ENCODE assay signal across 9 cellular contexts in the genomic region with DNA sequence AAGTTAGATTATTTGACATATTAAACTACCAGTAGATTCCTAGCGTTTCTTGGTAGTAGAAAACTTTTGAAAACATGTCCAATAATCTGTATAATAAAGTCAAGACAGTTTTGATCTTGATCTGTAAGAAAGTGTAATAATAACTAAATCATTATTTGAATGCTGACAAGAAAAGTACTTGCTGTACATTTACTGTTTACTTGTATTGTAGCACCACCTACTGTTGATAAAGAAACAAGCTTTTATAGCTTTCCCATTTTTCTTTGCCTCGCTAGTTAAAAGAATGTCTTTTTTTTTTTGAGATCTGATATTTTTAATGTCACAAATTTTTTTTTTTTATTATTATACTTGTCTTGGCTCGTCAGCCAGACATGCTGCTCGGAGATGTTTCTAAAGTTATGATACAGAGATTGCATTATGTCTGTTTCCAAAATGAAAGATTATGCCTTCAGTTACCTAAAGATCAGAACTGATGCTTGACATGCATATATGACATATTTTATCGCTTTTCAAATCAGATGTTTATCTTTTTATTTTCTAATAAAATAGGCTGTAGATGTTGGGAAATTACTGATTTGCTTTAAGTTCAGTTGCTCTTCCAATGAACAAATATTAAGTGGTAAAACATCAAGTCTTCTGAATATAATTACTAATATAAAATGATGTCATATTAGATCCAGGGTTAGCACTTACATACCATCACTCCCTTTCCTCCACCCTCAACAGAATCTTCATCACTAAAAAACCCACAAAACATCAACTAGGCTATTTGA.
DNase-seq lines count a peak whose midpoint lies in the region; ATAC-seq, FAIRE-seq and TF ChIP-seq lines count a peak whose summit lies in the region.
"Had no signal": no experiment of that assay in that cellular context is flagged by ENCODE, and none has a peak within 500 bp of the region (broad histone marks: within the 10 kb centered on the region; RNA-seq: fewer than 3 reads in every experiment).

No MANE protein-coding gene starts in this region.

- H3K4me3 ChIP-seq in breast epithelium (no peak overlapping the region), HepG2 (replicated peaks in 1 of 3; ENCODE audit: insufficient read depth in 1 of 3, low read depth in 2 of 3, low read length in 3 of 3) (no peak overlapping the region)
- H3K4me3 ChIP-seq: BLaER1 had no signal

- no peak overlapping the region for H3K4me2 ChIP-seq in HepG2 (ENCODE audit: low read depth, low read length)
- H3K4me2 ChIP-seq: BLaER1 had no signal

- peak; percentile 60 for ATAC-seq in HepG2
- ATAC-seq in GM19324 (IDR thresholded peaks at IDR 0.05; ENCODE audit: low FRiP score, unreplicated experiment), result no peak

- WGBS in HepG2 (ENCODE audit: low lambda C conversion rate), result 3% methylated on average over 5 of the region's 5 CpGs

- H3K4me1 ChIP-seq in breast epithelium (peaks cover 0 to 17% of the 10 kb centered on the region in 2 donors), HepG2 (ENCODE audit: insufficient read depth, low read length) (peaks cover 16% of the 10 kb centered on the region)
- H3K4me1 ChIP-seq: BLaER1 had no signal

- no peak overlapping the region for H2AFZ ChIP-seq in HepG2 (ENCODE audit: low read length)

- no peaks in the 10 kb centered on the region for H3K79me2 ChIP-seq in HepG2 (ENCODE audit: insufficient read depth, low read length)

- H3K9me3 ChIP-seq in breast epithelium, result no peaks in the 10 kb centered on the region
- no peaks in the 10 kb centered on the region for H3K9me3 ChIP-seq in HepG2 (ENCODE audit: low read length)
- H3K9me3 ChIP-seq: BLaER1 had no signal

- H3K27ac ChIP-seq in breast epithelium (peak overlapping the region; percentile 13 to 87), HepG2 (ENCODE audit: extremely low read length, insufficient read depth, low read length) (no peak overlapping the region)
- H3K27ac ChIP-seq: BLaER1 had no signal

- TF ChIP-seq CTCF in breast epithelium (IDR thresholded peaks at IDR 0.05), result peak in 2 of 3 donors; percentile 51 to 64
- peak; percentile 67 for TF ChIP-seq CTCF in HepG2 (CRISPR knock-in tag; IDR thresholded peaks at IDR 0.05)

- H3K9ac ChIP-seq in HepG2 (ENCODE audit: insufficient read depth, low read depth, low read length), result no peak overlapping the region
- H3K9ac ChIP-seq: BLaER1 had no signal

- TF ChIP-seq EP300 in HepG2 (IDR thresholded peaks at IDR 0.05; ENCODE audit: low read depth in 2 of 2, low read length in 2 of 2) (no peak), HepG2 (CRISPR knock-in tag; IDR thresholded peaks at IDR 0.05; ENCODE audit: borderline replicate concordance) (no peak)

- H3K36me3 ChIP-seq in breast epithelium (no peaks in the 10 kb centered on the region), HepG2 (replicated peaks in 1 of 2; ENCODE audit: control insufficient read depth in 1 of 2, insufficient read depth in 2 of 2, low read length in 2 of 2) (no peaks in the 10 kb centered on the region)
- H3K36me3 ChIP-seq: BLaER1 had no signal

- peak in 2 of 3 experiments; percentile 27 to 72 for DNase-seq in NCI-H1417 (lab: John Stamatoyannopoulos, UW)
- no peak for DNase-seq in NCI-H1417 treated with DMSO at 0.1 percent for 48 hours (lab: John Stamatoyannopoulos, UW)
- DNase-seq in NCI-H2196 treated with DMSO at 0.1 percent for 48 hours (lab: John Stamatoyannopoulos, UW; ENCODE audit: unreplicated experiment), result peak; percentile 26
- no peak for DNase-seq in breast epithelium (ENCODE audit: low spot score in 2 of 2)
- peak; percentile 63 for DNase-seq in HepG2 (ENCODE audit: low spot score)
- DNase-seq in HK-2 (ENCODE audit: unreplicated experiment), result no peak
- DNase-seq in NCI-H524 treated with DMSO at 0.1 percent for 48 hours (lab: John Stamatoyannopoulos, UW), result no peak

- no peak for TF ChIP-seq RAD21 in HepG2 (CRISPR knock-in tag; IDR thresholded peaks at IDR 0.05)

- TF ChIP-seq POLR2A in breast epithelium (IDR thresholded peaks at IDR 0.05) (no peak), HepG2 (IDR thresholded peaks at IDR 0.05; ENCODE audit: insufficient read depth in 1 of 2, low read depth in 2 of 2, low read length in 2 of 2) (no peak)

- in situ Hi-C loops in HepG2 (cut with HindIII; ENCODE audit: extremely low pct_ligation_motif_present, low pct_unique_long_range_greater_than_20kb), result loop anchor here (5.0 to 10.0 kb wide), 3 partner anchors 397 to 955 kb away; no protein-coding TSS in a partner anchor

- H3K27me3 ChIP-seq in breast epithelium, result no peaks in the 10 kb centered on the region
- no peaks in the 10 kb centered on the region for H3K27me3 ChIP-seq in HepG2 (ENCODE audit: control insufficient read depth in 1 of 2, insufficient read depth in 2 of 2, low read length in 2 of 2)
- H3K27me3 ChIP-seq: BLaER1 had no signal

- POLR2A ChIA-PET in HepG2 (lab: Yijun Ruan, JAX), result no interaction called here

- FAIRE-seq in HepG2 (lab: Jason Lieb, UNC), result peak; percentile 68

- intact Hi-C loops in breast epithelium (cut with DNase I; ENCODE audit: low total_unique reads) (no loop called here), HepG2 (cut with micrococcal nuclease; ENCODE audit: unreplicated experiment) (loop anchor here (1.0 kb wide), 5 partner anchors 91 to 959 kb away; no protein-coding TSS in a partner anchor)

- no TSS peak for BruUV-seq in HepG2 (replicated peaks; lab: Mats Ljungman, UMichigan)

- CTCF ChIA-PET in HepG2 (lab: Yijun Ruan, JAX; ENCODE audit: low intra/inter-chr PET ratio, low total read pairs), result interaction anchor here (0.8 to 2.1 kb wide), 5 partner anchors 214 to 959 kb away, joined by 3 to 14 read pairs (median 5); no protein-coding TSS in a partner anchor

- H4K20me1 ChIP-seq in HepG2 (ENCODE audit: insufficient read depth, low read length), result no peaks in the 10 kb centered on the region
- H4K20me1 ChIP-seq: BLaER1 had no signal

TF ChIP-seq in HepG2, 621 proteins besides CTCF, POLR2A, EP300 and RAD21 (continues in another document):
- TF ChIP-seq, protein P1, sequence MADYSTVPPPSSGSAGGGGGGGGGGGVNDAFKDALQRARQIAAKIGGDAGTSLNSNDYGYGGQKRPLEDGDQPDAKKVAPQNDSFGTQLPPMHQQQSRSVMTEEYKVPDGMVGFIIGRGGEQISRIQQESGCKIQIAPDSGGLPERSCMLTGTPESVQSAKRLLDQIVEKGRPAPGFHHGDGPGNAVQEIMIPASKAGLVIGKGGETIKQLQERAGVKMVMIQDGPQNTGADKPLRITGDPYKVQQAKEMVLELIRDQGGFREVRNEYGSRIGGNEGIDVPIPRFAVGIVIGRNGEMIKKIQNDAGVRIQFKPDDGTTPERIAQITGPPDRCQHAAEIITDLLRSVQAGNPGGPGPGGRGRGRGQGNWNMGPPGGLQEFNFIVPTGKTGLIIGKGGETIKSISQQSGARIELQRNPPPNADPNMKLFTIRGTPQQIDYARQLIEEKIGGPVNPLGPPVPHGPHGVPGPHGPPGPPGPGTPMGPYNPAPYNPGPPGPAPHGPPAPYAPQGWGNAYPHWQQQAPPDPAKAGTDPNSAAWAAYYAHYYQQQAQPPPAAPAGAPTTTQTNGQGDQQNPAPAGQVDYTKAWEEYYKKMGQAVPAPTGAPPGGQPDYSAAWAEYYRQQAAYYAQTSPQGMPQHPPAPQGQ (CRISPR knock-in tag; IDR thresholded peaks at IDR 0.05; ENCODE audit: borderline replicate concordance), result no peak
- TF ChIP-seq, protein P2, sequence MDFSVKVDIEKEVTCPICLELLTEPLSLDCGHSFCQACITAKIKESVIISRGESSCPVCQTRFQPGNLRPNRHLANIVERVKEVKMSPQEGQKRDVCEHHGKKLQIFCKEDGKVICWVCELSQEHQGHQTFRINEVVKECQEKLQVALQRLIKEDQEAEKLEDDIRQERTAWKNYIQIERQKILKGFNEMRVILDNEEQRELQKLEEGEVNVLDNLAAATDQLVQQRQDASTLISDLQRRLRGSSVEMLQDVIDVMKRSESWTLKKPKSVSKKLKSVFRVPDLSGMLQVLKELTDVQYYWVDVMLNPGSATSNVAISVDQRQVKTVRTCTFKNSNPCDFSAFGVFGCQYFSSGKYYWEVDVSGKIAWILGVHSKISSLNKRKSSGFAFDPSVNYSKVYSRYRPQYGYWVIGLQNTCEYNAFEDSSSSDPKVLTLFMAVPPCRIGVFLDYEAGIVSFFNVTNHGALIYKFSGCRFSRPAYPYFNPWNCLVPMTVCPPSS (IDR thresholded peaks at IDR 0.05), result no peak
- TF ChIP-seq, protein P3, sequence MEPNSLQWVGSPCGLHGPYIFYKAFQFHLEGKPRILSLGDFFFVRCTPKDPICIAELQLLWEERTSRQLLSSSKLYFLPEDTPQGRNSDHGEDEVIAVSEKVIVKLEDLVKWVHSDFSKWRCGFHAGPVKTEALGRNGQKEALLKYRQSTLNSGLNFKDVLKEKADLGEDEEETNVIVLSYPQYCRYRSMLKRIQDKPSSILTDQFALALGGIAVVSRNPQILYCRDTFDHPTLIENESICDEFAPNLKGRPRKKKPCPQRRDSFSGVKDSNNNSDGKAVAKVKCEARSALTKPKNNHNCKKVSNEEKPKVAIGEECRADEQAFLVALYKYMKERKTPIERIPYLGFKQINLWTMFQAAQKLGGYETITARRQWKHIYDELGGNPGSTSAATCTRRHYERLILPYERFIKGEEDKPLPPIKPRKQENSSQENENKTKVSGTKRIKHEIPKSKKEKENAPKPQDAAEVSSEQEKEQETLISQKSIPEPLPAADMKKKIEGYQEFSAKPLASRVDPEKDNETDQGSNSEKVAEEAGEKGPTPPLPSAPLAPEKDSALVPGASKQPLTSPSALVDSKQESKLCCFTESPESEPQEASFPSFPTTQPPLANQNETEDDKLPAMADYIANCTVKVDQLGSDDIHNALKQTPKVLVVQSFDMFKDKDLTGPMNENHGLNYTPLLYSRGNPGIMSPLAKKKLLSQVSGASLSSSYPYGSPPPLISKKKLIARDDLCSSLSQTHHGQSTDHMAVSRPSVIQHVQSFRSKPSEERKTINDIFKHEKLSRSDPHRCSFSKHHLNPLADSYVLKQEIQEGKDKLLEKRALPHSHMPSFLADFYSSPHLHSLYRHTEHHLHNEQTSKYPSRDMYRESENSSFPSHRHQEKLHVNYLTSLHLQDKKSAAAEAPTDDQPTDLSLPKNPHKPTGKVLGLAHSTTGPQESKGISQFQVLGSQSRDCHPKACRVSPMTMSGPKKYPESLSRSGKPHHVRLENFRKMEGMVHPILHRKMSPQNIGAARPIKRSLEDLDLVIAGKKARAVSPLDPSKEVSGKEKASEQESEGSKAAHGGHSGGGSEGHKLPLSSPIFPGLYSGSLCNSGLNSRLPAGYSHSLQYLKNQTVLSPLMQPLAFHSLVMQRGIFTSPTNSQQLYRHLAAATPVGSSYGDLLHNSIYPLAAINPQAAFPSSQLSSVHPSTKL (CRISPR knock-in tag; IDR thresholded peaks at IDR 0.05), result 0 out of 2 replicates have a peak, but pooled peaks have one; percentile 18
- TF ChIP-seq HOXA7 (CRISPR knock-in tag; IDR thresholded peaks at IDR 0.05) (no peak), THAP11 (CRISPR knock-in tag; IDR thresholded peaks at IDR 0.05) (0 out of 2 replicates have a peak, but pooled peaks have one; percentile 27), FOXA3 (CRISPR knock-in tag; IDR thresholded peaks at IDR 0.05) (peak; percentile 41), ATF7 (IDR thresholded peaks at IDR 0.05) (peak; percentile 68), ATF7 (CRISPR knock-in tag; IDR thresholded peaks at IDR 0.05) (no peak), STAG1 (CRISPR knock-in tag; IDR thresholded peaks at IDR 0.05) (peak; percentile 81), PPARG (CRISPR knock-in tag; conservative IDR thresholded peaks at IDR 0.05) (peak; percentile 23; the same call in 1 of the 2 replicates)

Comparison
In these comparisons a context has a peak if more than half of its experiments do, and no peak if none do; other contexts are left out.
1. DNase-seq: peak in NCI-H1417 (2 of 3), NCI-H2196 treated with DMSO at 0.1 percent for 48 hours (single experiment) and HepG2 (single experiment); none in NCI-H1417 treated with DMSO at 0.1 percent for 48 hours (single experiment), breast epithelium (0 of 2), HK-2 (single experiment) and NCI-H524 treated with DMSO at 0.1 percent for 48 hours (single experiment).